ENCODE assay signal across 1 cellular context in the genomic region with DNA sequence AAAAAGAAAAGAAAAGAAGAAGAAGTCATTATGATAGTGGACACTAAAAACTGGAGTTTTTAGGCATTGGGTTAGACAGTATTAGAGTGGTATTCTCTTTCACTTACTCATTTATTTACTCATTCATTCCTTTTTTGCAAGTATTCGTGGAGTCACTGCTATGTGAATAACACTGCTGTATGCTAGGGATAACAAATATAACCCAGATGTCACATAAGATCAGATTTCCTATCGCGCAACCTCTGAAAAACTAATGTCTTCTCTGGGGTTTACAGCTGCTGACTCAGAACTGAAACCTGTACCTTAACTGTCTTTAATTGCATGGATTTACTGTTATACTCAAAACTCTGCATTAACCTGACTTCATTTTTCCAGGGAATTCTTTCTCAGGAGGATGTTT.
TF ChIP-seq lines count a peak whose summit lies in the region.

No MANE protein-coding gene starts in this region.

TF ChIP-seq in IMR-90, 13 proteins besides CTCF, POLR2A, EP300 and RAD21:
- TF ChIP-seq MAFK (IDR thresholded peaks at IDR 0.05; ENCODE audit: low read depth, low read length), result peak; percentile 68
- TF ChIP-seq MAZ (IDR thresholded peaks at IDR 0.05; ENCODE audit: borderline replicate concordance, low read depth, low read length), result no peak
- TF ChIP-seq CHD1 (IDR thresholded peaks at IDR 0.05; ENCODE audit: low read depth, low read length), result no peak
- no peak for TF ChIP-seq USF2 (IDR thresholded peaks at IDR 0.05; ENCODE audit: low read depth, low read length)
- no peak for TF ChIP-seq RCOR1 (IDR thresholded peaks at IDR 0.05; ENCODE audit: insufficient replicate concordance, low read length)
- peak; percentile 81 for TF ChIP-seq FOS (IDR thresholded peaks at IDR 0.05; ENCODE audit: low read depth, low read length)
- TF ChIP-seq RFX5 (IDR thresholded peaks at IDR 0.05; ENCODE audit: low read depth, low read length), result no peak
- no peak for TF ChIP-seq MXI1 (IDR thresholded peaks at IDR 0.05; ENCODE audit: borderline replicate concordance, low read depth, low read length)
- TF ChIP-seq, protein P1, sequence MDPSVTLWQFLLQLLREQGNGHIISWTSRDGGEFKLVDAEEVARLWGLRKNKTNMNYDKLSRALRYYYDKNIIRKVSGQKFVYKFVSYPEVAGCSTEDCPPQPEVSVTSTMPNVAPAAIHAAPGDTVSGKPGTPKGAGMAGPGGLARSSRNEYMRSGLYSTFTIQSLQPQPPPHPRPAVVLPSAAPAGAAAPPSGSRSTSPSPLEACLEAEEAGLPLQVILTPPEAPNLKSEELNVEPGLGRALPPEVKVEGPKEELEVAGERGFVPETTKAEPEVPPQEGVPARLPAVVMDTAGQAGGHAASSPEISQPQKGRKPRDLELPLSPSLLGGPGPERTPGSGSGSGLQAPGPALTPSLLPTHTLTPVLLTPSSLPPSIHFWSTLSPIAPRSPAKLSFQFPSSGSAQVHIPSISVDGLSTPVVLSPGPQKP (IDR thresholded peaks at IDR 0.05; ENCODE audit: borderline replicate concordance, low read depth, low read length), result no peak
- no peak; the same call in 1 of the 2 replicates for TF ChIP-seq BHLHE40 (IDR thresholded peaks at IDR 0.05; ENCODE audit: low read depth, low read length)
- peak; percentile 78 for TF ChIP-seq CEBPB (IDR thresholded peaks at IDR 0.05; ENCODE audit: low read depth, low read length)
- peak; percentile 42; the same call in 1 of the 2 replicates for TF ChIP-seq NFE2L2 (IDR thresholded peaks at IDR 0.05; ENCODE audit: low read depth, low read length)
- TF ChIP-seq SMC3 (IDR thresholded peaks at IDR 0.05; ENCODE audit: low read depth, low read length), result no peak
